Comparison of ENCODE assay signal across 8 cellular contexts in genomic region chr1:86739901-86740507, GRCh38. TPM values are rescaled to one million over a fixed set of nuclear protein-coding genes. Genes with fewer than 3 reads are reported as not detected.
DNase-seq lines count a peak whose midpoint lies in the region; ATAC-seq lines count a peak whose summit lies in the region.

No MANE protein-coding gene starts in this region.

- peaks cover 76% of the 10 kb centered on the region for H3K36me3 ChIP-seq in KOPT-K1 (ENCODE audit: insufficient read depth, low read length)

- H3K9me3 ChIP-seq in KOPT-K1 (ENCODE audit: insufficient read depth, low read length, poor library complexity, severe bottlenecking), result no peaks in the 10 kb centered on the region

- no peak for DNase-seq in left lobe of liver (ENCODE audit: low spot score)
- no peak for DNase-seq in GOT3 (lab: John Stamatoyannopoulos, UW)
- DNase-seq in COLO829 (ENCODE audit: low spot score), result no peak

- ATAC-seq in GM18511 (IDR thresholded peaks at IDR 0.05; ENCODE audit: unreplicated experiment), result peak; percentile 90
- ATAC-seq in GM21576 (IDR thresholded peaks at IDR 0.05; ENCODE audit: unreplicated experiment), result peak; percentile 68
- ATAC-seq in left lobe of liver, result peak; percentile 64
- no peak for ATAC-seq in GM21529 (IDR thresholded peaks at IDR 0.05; ENCODE audit: unreplicated experiment)
- no peak for ATAC-seq in HG03521 (IDR thresholded peaks at IDR 0.05; ENCODE audit: unreplicated experiment)

- H3K27ac ChIP-seq in KOPT-K1 (ENCODE audit: low read depth, low read length, poor library complexity, severe bottlenecking), result peak overlapping the region; percentile 57

RNA-seq across cellular contexts. Expression of gene SH3GLB1, which starts 35.6 kb away (rescaled TPM):
- 23.2 TPM for total RNA-seq in left lobe of liver

Comparison
In these comparisons a context has a peak if more than half of its experiments do, and no peak if none do; other contexts are left out.
1. ATAC-seq: peak in GM18511 (single experiment), GM21576 (single experiment) and left lobe of liver (single experiment); none in GM21529 (single experiment) and HG03521 (single experiment).